Comparison of ENCODE assay signal across 20 cellular contexts in the genomic region with DNA sequence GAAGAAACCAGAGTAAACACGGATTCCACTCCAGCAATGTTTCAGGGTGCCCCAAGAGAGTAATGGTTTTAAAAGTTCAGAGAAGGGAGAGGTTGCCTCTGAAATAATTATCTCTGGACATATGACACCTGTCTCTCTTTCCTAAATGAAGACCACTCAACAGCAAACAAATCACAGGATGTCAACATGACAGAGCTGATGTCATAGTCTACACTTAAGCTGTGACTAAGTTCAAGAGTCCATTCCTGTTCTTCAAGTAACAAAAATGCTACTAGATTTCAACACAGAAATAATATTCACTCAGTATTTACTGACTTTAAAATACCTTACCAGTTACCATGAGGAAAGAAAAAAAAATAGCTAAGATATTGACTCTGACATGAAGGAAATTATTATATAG.
"Had no signal": no experiment of that assay in that cellular context is flagged by ENCODE, and none has a peak within 500 bp of the region (broad histone marks: within the 10 kb centered on the region; RNA-seq: fewer than 3 reads in every experiment).

No MANE protein-coding gene starts in this region.

- H3K9me3 ChIP-seq: gastrocnemius medialis, heart left ventricle, neutrophil, pancreas, tibial artery had no signal

- H3K27me3 ChIP-seq: brain microvascular endothelial cell, gastrocnemius medialis, heart left ventricle, neutrophil, pancreas, tibial artery had no signal

- H3K36me3 ChIP-seq: brain microvascular endothelial cell, gastrocnemius medialis, heart left ventricle, neutrophil, pancreas, tibial artery had no signal

- DNase-seq: activated CD4-positive, CD25-positive, alpha-beta regulatory T cell treated with anti-CD3 and anti-CD28 coated beads, Interleukin-2, amount 50 U/mL, for 72 hours; activated CD8-positive, alpha-beta memory T cell treated with anti-CD3 and anti-CD28 coated beads for 24 hours; activated CD8-positive, alpha-beta memory T cell treated with anti-CD3 and anti-CD28 coated beads, Interleukin-2, amount 50 U/mL, for 48 hours; activated effector memory CD4-positive, alpha-beta T cell treated with anti-CD3 and anti-CD28 coated beads, Interleukin-2, amount 50 U/mL, for 16 hours; activated naive CD4-positive, alpha-beta T cell treated with anti-CD3 and anti-CD28 coated beads, Interleukin-2, amount 50 U/mL, for 16 hours; activated T-cell treated with anti-CD3 and anti-CD28 coated beads, Interleukin-2, amount 50 U/mL, for 72 hours; aorta; brain microvascular endothelial cell; gastrocnemius medialis; heart left ventricle; mesendoderm; pancreas; stimulated activated CD8-positive, alpha-beta memory T cell treated with anti-CD3 and anti-CD28 coated beads, Interleukin-4, amount 100 ng/mL, for 48 hours; stimulated activated naive CD8-positive, alpha-beta T cell treated with anti-CD3 and anti-CD28 coated beads, Interleukin-15, Interleukin-2, amounts not matched to agents 100 U/mL and 50 U/mL, for 24 hours; substantia nigra; T-helper 2 cell; tibial artery had no signal

- H3K27ac ChIP-seq: brain microvascular endothelial cell, coronary artery, gastrocnemius medialis, heart left ventricle, neutrophil, pancreas, tibial artery, VCaP had no signal

- H3K4me1 ChIP-seq: gastrocnemius medialis, heart left ventricle, pancreas, tibial artery had no signal

- H3K4me3 ChIP-seq: coronary artery, gastrocnemius medialis, heart left ventricle, pancreas, tibial artery had no signal
